ENCODE assay signal across 39 cellular contexts in genomic region chr17:61828694-61829093, GRCh38. TPM values are rescaled to one million over a fixed set of nuclear protein-coding genes. Genes with fewer than 3 reads are reported as not detected.
"Had no signal": no experiment of that assay in that cellular context is flagged by ENCODE, and none has a peak within 500 bp of the region (broad histone marks: within the 10 kb centered on the region; RNA-seq: fewer than 3 reads in every experiment).

No MANE protein-coding gene starts in this region.

- H3K9me3 ChIP-seq: adrenal gland, ascending aorta, body of pancreas, breast epithelium had no signal

- H3K27me3 ChIP-seq: adrenal gland, ascending aorta, body of pancreas, brain microvascular endothelial cell, breast epithelium, cardiac muscle cell had no signal

- H3K4me1 ChIP-seq: adrenal gland, ascending aorta, body of pancreas, breast epithelium had no signal

- H3K27ac ChIP-seq: adrenal gland, ascending aorta, body of pancreas, brain microvascular endothelial cell, breast epithelium, cardiac muscle cell had no signal

- H3K9me3 Mint-ChIP-seq: activated naive CD4-positive, alpha-beta T cell treated with anti-CD3 and anti-CD28 coated beads, Interleukin-2, amount 10 ng/mL, durations not matched to agents 7 days and 5 days; activated naive CD4-positive, alpha-beta T cell treated with anti-CD3 and anti-CD28 coated beads, Interleukin-2, amount 50 U/mL, for 72 hours; activated naive CD8-positive, alpha-beta T cell treated with anti-CD3 and anti-CD28 coated beads for 36 hours; activated naive CD8-positive, alpha-beta T cell treated with anti-CD3 and anti-CD28 coated beads, Interleukin-2, amount 10 ng/mL, durations not matched to agents 7 days and 5 days; activated T-cell treated with anti-CD3 and anti-CD28 coated beads, Interleukin-2, amount 50 U/mL, for 24 hours; activated T-cell treated with anti-CD3 and anti-CD28 coated beads, Interleukin-2, amount 50 U/mL, for 4 hours had no signal

- DNase-seq: activated effector memory CD4-positive, alpha-beta T cell treated with anti-CD3 and anti-CD28 coated beads, Interleukin-2, amount 50 U/mL, for 16 hours; activated effector memory CD4-positive, alpha-beta T cell treated with Interleukin-2 at 50 U/mL for 16 hours; activated gamma-delta T cell; activated gamma-delta T cell treated with Interleukin-2 at 50 U/mL for 16 hours; activated naive CD4-positive, alpha-beta T cell; activated naive CD4-positive, alpha-beta T cell treated with anti-CD3 and anti-CD28 coated beads for 36 hours; activated naive CD4-positive, alpha-beta T cell treated with anti-CD3 and anti-CD28 coated beads, Interleukin-2, amount 10 ng/mL, durations not matched to agents 7 days and 5 days; activated naive CD4-positive, alpha-beta T cell treated with anti-CD3 and anti-CD28 coated beads, Interleukin-2, amount 50 U/mL, for 16 hours; activated naive CD4-positive, alpha-beta T cell treated with Interleukin-2 at 50 U/mL for 16 hours; activated naive CD8-positive, alpha-beta T cell treated with anti-CD3 and anti-CD28 coated beads for 36 hours; activated naive CD8-positive, alpha-beta T cell treated with anti-CD3 and anti-CD28 coated beads, Interleukin-2, amount 10 ng/mL, durations not matched to agents 7 days and 5 days; activated naive CD8-positive, alpha-beta T cell treated with anti-CD3 and anti-CD28 coated beads, Interleukin-2, amount 50 U/mL, for 24 hours; activated T-cell treated with anti-CD3 and anti-CD28 coated beads, Interleukin-2, amount 50 U/mL, for 24 hours; activated T-cell treated with anti-CD3 and anti-CD28 coated beads, Interleukin-2, amount 50 U/mL, for 4 hours; activated T-cell treated with anti-CD3 and anti-CD28 coated beads, Interleukin-2, amount 50 U/mL, for 48 hours; activated T-cell treated with anti-CD3 and anti-CD28 coated beads, Interleukin-2, amount 50 U/mL, for 72 hours; adrenal gland; amniotic stem cell; amygdala; anterior cingulate cortex; aorta; body of pancreas; brain microvascular endothelial cell; caudate nucleus; central memory CD4-positive, alpha-beta T cell; cerebellar nuclear complex had no signal

- FAIRE-seq: astrocyte, bronchial epithelial cell, colon had no signal

- ATAC-seq: activated naive CD4-positive, alpha-beta T cell treated with anti-CD3 and anti-CD28 coated beads, Interleukin-2, amount 50 U/mL, for 72 hours; activated naive CD8-positive, alpha-beta T cell treated with anti-CD3 and anti-CD28 coated beads, Interleukin-2, amount 50 U/mL, for 24 hours; activated T-cell treated with anti-CD3 and anti-CD28 coated beads, Interleukin-2, amount 50 U/mL, for 4 hours; activated T-cell treated with anti-CD3 and anti-CD28 coated beads, Interleukin-2, amount 50 U/mL, for 72 hours; activated T-helper 17 cell treated with anti-CD3 and anti-CD28 coated beads, Interleukin-2, amount 50 U/mL, for 72 hours; body of pancreas had no signal

- H3K27me3 Mint-ChIP-seq: activated naive CD4-positive, alpha-beta T cell treated with anti-CD3 and anti-CD28 coated beads, Interleukin-2, amount 10 ng/mL, durations not matched to agents 7 days and 5 days; activated naive CD4-positive, alpha-beta T cell treated with anti-CD3 and anti-CD28 coated beads, Interleukin-2, amount 50 U/mL, for 24 hours; activated naive CD8-positive, alpha-beta T cell; activated naive CD8-positive, alpha-beta T cell treated with anti-CD3 and anti-CD28 coated beads for 36 hours; activated naive CD8-positive, alpha-beta T cell treated with anti-CD3 and anti-CD28 coated beads, Interleukin-2, amount 10 ng/mL, durations not matched to agents 7 days and 5 days; activated naive CD8-positive, alpha-beta T cell treated with anti-CD3 and anti-CD28 coated beads, Interleukin-2, amount 50 U/mL, for 24 hours; activated T-cell treated with anti-CD3 and anti-CD28 coated beads, Interleukin-2, amount 50 U/mL, for 24 hours; activated T-helper 17 cell treated with anti-CD3 and anti-CD28 coated beads, Interleukin-2, amount 50 U/mL, for 72 hours; brain had no signal

- H3K27ac Mint-ChIP-seq: activated naive CD4-positive, alpha-beta T cell treated with anti-CD3 and anti-CD28 coated beads for 36 hours; activated naive CD4-positive, alpha-beta T cell treated with anti-CD3 and anti-CD28 coated beads, Interleukin-2, amount 10 ng/mL, durations not matched to agents 7 days and 5 days; activated naive CD4-positive, alpha-beta T cell treated with anti-CD3 and anti-CD28 coated beads, Interleukin-2, amount 50 U/mL, for 24 hours; activated naive CD4-positive, alpha-beta T cell treated with anti-CD3 and anti-CD28 coated beads, Interleukin-2, amount 50 U/mL, for 72 hours; activated naive CD8-positive, alpha-beta T cell; activated naive CD8-positive, alpha-beta T cell treated with anti-CD3 and anti-CD28 coated beads for 36 hours; activated naive CD8-positive, alpha-beta T cell treated with anti-CD3 and anti-CD28 coated beads, Interleukin-2, amount 10 ng/mL, durations not matched to agents 7 days and 5 days; activated naive CD8-positive, alpha-beta T cell treated with anti-CD3 and anti-CD28 coated beads, Interleukin-2, amount 50 U/mL, for 24 hours; activated T-cell treated with anti-CD3 and anti-CD28 coated beads, Interleukin-2, amount 50 U/mL, for 24 hours; activated T-cell treated with anti-CD3 and anti-CD28 coated beads, Interleukin-2, amount 50 U/mL, for 72 hours; activated T-helper 1 cell treated with anti-CD3 and anti-CD28 coated beads, Interleukin-12 subunit alpha, Interleukin-12 subunit beta, Interleukin-2, Interleukin-4 antibody, amounts not matched to agents 30 ng/mL and 10 ng/mL and 1 ng/mL, durations not matched to agents 14 hours and 24 hours and 36 hours; activated T-helper 17 cell treated with anti-CD3 and anti-CD28 coated beads, Interleukin-2, amount 50 U/mL, for 72 hours; activated T-helper 2 cell treated with anti-CD3 and anti-CD28 coated beads, Interferon-gamma antibody, Interleukin-2, Interleukin-4, amounts not matched to agents 10 μg/mL and 5 μg/mL and 100 μg/mL, durations not matched to agents 14 hours and 24 hours and 36 hours; brain had no signal

- H3K4me1 Mint-ChIP-seq: activated naive CD4-positive, alpha-beta T cell treated with anti-CD3 and anti-CD28 coated beads, Interleukin-2, amount 10 ng/mL, durations not matched to agents 7 days and 5 days; activated naive CD4-positive, alpha-beta T cell treated with anti-CD3 and anti-CD28 coated beads, Interleukin-2, amount 50 U/mL, for 24 hours; activated naive CD8-positive, alpha-beta T cell treated with anti-CD3 and anti-CD28 coated beads for 36 hours; activated naive CD8-positive, alpha-beta T cell treated with anti-CD3 and anti-CD28 coated beads, Interleukin-2, amount 50 U/mL, for 24 hours; activated T-helper 17 cell treated with anti-CD3 and anti-CD28 coated beads, Interleukin-2, amount 50 U/mL, for 72 hours; brain had no signal

- H3K36me3 ChIP-seq: adrenal gland, ascending aorta, brain microvascular endothelial cell, breast epithelium, cardiac muscle cell had no signal

- H3K4me3 Mint-ChIP-seq: activated naive CD4-positive, alpha-beta T cell treated with anti-CD3 and anti-CD28 coated beads for 36 hours; activated naive CD4-positive, alpha-beta T cell treated with anti-CD3 and anti-CD28 coated beads, Interleukin-2, amount 10 ng/mL, durations not matched to agents 7 days and 5 days; activated naive CD4-positive, alpha-beta T cell treated with anti-CD3 and anti-CD28 coated beads, Interleukin-2, amount 50 U/mL, for 24 hours; activated naive CD8-positive, alpha-beta T cell; activated naive CD8-positive, alpha-beta T cell treated with anti-CD3 and anti-CD28 coated beads for 36 hours; activated naive CD8-positive, alpha-beta T cell treated with anti-CD3 and anti-CD28 coated beads, Interleukin-2, amount 10 ng/mL, durations not matched to agents 7 days and 5 days; activated naive CD8-positive, alpha-beta T cell treated with anti-CD3 and anti-CD28 coated beads, Interleukin-2, amount 50 U/mL, for 24 hours; activated T-cell treated with anti-CD3 and anti-CD28 coated beads, Interleukin-2, amount 50 U/mL, for 24 hours; activated T-cell treated with anti-CD3 and anti-CD28 coated beads, Interleukin-2, amount 50 U/mL, for 4 hours; activated T-cell treated with anti-CD3 and anti-CD28 coated beads, Interleukin-2, amount 50 U/mL, for 72 hours; activated T-helper 1 cell treated with anti-CD3 and anti-CD28 coated beads, Interleukin-12 subunit alpha, Interleukin-12 subunit beta, Interleukin-2, Interleukin-4 antibody, amounts not matched to agents 30 ng/mL and 10 ng/mL and 1 ng/mL, durations not matched to agents 14 hours and 24 hours and 36 hours; activated T-helper 17 cell treated with anti-CD3 and anti-CD28 coated beads, Interleukin-2, amount 50 U/mL, for 72 hours; brain had no signal

- H3K4me3 ChIP-seq: adrenal gland, ascending aorta, body of pancreas, breast epithelium, cardiac muscle cell had no signal

RNA-seq across cellular contexts. Expression of gene BRIP1, which starts 34.6 kb away (rescaled TPM):
- total RNA-seq: ascending aorta had no signal
